In the genomic region with DNA sequence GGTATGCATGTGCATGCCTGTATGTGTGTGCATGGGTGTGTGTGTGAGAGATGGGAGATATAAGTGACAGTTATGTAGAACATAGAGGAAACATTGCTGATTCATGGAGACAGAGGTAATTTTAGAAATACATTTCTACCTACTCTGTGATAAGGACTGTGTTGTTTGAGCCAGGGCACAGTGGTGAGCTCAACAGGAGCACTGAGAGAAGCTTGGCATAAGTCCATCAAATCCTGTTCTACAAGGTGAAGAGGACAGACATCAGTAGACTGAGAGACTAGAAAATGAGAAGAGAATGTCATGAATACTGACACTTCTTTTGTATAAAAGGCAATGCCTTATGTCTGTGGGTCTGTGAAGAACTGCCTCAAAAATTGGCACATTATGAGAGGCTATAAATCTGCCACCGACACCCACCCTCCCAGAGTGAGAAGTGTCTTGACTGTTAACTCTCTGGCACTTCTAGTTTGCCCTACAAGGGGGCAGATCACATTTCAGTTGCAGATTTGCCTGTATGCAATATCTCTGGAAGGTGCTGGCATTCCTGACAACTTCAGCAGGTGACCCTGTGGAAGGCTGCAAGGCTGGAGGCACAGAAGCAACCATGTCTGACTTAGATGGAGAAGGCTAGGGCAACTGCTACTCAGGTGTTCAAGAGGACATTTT, we compare ENCODE assay signal across 2 cellular contexts.
TF ChIP-seq lines count a peak whose summit lies in the region.

No MANE protein-coding gene starts in this region.

TF ChIP-seq in SK-N-SH, 30 proteins besides CTCF, POLR2A, EP300 and RAD21 (continued from another document):
- TF ChIP-seq, protein P1, sequence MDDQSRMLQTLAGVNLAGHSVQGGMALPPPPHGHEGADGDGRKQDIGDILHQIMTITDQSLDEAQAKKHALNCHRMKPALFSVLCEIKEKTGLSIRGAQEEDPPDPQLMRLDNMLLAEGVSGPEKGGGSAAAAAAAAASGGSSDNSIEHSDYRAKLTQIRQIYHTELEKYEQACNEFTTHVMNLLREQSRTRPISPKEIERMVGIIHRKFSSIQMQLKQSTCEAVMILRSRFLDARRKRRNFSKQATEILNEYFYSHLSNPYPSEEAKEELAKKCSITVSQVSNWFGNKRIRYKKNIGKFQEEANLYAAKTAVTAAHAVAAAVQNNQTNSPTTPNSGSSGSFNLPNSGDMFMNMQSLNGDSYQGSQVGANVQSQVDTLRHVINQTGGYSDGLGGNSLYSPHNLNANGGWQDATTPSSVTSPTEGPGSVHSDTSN (IDR thresholded peaks at IDR 0.05): no peak
- no peak for TF ChIP-seq SIN3A (IDR thresholded peaks at IDR 0.05; ENCODE audit: borderline replicate concordance, low read depth, low read length)
- no peak for TF ChIP-seq REST (IDR thresholded peaks at IDR 0.05; ENCODE audit: low read depth, low read length)
- TF ChIP-seq EZH2phosphoT487 (IDR thresholded peaks at IDR 0.05; ENCODE audit: borderline replicate concordance, low read depth): no peak
- no peak for TF ChIP-seq TCF12 (IDR thresholded peaks at IDR 0.05)

TF ChIP-seq in neural cell, 6 proteins besides CTCF, POLR2A, EP300 and RAD21 (continued from another document):
- no peak for TF ChIP-seq REST (IDR thresholded peaks at IDR 0.05; ENCODE audit: borderline replicate concordance)
- TF ChIP-seq TAF1 (IDR thresholded peaks at IDR 0.05; ENCODE audit: low read depth): no peak
- TF ChIP-seq MXI1 (conservative IDR thresholded peaks at IDR 0.05; ENCODE audit: poor library complexity, severe bottlenecking): no peak
